8 cellular contexts compared by ENCODE assay signal in the genomic region with DNA sequence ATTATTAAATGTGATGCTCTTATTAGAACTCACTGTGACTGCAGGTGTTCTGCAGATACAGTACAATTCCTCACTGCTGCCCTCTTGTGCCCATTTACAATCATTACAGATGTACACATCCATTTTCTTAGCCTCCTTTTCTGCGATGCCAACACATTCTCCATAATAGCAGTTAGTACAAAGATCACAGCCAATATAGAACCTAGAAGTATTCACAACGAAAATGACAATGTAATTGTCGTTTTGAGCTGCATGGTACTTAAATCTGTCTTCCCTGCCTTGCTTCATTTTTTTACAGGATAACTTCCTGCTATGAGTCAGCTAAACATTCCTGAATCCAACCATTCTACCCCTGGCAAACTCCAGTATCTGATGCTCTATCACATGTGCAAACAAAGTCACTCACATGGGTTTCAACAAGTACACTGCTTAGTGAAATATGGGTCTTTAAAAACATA. TPM values are rescaled to one million over a fixed set of nuclear protein-coding genes. Genes with fewer than 3 reads are reported as not detected.
DNase-seq lines count a peak whose midpoint lies in the region; ATAC-seq and TF ChIP-seq lines count a peak whose summit lies in the region.
"Not testable (repeated sequence)": the region's sequence is repeated elsewhere in the genome, so short reads cannot be mapped to it uniquely, and the experiment has no call there.

No MANE protein-coding gene starts in this region.

- CTCF ChIA-PET in CD8-positive, alpha-beta memory T cell (lab: Charles Lee) = interaction anchor here (0.7 to 3.7 kb wide), 5 partner anchors 9 to 286 kb away, joined by 3 to 11 read pairs (median 3); no protein-coding TSS in a partner anchor

- not testable (repeated sequence) for H3K4me1 ChIP-seq in CD8-positive, alpha-beta memory T cell (ENCODE audit: insufficient read depth, low read length)

- H3K27ac Mint-ChIP-seq in CD8-positive, alpha-beta memory T cell = peak overlapping the region in 3 of 8 donors; percentile 1 to 37 (median 1)

- H3K27ac ChIP-seq in CD8-positive, alpha-beta memory T cell (ENCODE audit: low read depth, low read length) = not testable (repeated sequence)

- H3K36me3 ChIP-seq in CD8-positive, alpha-beta memory T cell (ENCODE audit: insufficient read depth, low read length) = not testable (repeated sequence)

- peak; percentile 49 to 74 (median 60) for DNase-seq in CD8-positive, alpha-beta memory T cell
- DNase-seq in NCI-H2196 treated with DMSO at 0.1 percent for 48 hours (lab: John Stamatoyannopoulos, UW; ENCODE audit: unreplicated experiment) = peak; percentile 92
- DNase-seq in SW 1271 (lab: John Stamatoyannopoulos, UW) = peak; percentile 77 to 94
- peak; percentile 49 for DNase-seq in activated naive CD4-positive, alpha-beta T cell treated with anti-CD3 and anti-CD28 coated beads, Interleukin-2, amount 50 U/mL, for 16 hours
- peak; percentile 73 for DNase-seq in fibroblast of pulmonary artery (ENCODE audit: low read depth)
- peak; percentile 86 for DNase-seq in mucosa of gallbladder (ENCODE audit: low spot score)
- DNase-seq in stimulated activated CD4-positive, alpha-beta T cell treated with anti-CD3 and anti-CD28 coated beads, TNF-alpha, amount 100 ng/mL, for 48 hours (ENCODE audit: low read depth in 3 of 3) = peak in 2 of 3 donors; percentile 58 to 67

- H3K4me3 Mint-ChIP-seq in CD8-positive, alpha-beta memory T cell = not testable (repeated sequence)

- H3K27me3 ChIP-seq in CD8-positive, alpha-beta memory T cell (ENCODE audit: insufficient read depth, low read length, poor library complexity, severe bottlenecking) = not testable (repeated sequence)

- H3K36me3 Mint-ChIP-seq in CD8-positive, alpha-beta memory T cell = not testable (repeated sequence)

- not testable (repeated sequence) for H3K9me3 ChIP-seq in CD8-positive, alpha-beta memory T cell (ENCODE audit: low read length)

- not testable (repeated sequence) for H3K27me3 Mint-ChIP-seq in CD8-positive, alpha-beta memory T cell

- H3K4me3 ChIP-seq in CD8-positive, alpha-beta memory T cell (ENCODE audit: low read length); fibroblast of pulmonary artery (replicated peaks; ENCODE audit: low read depth, low read length): not testable (repeated sequence)

- ATAC-seq in HG02970 (IDR thresholded peaks at IDR 0.05; ENCODE audit: low FRiP score, unreplicated experiment) = peak; percentile 58

- peak; percentile 55 for TF ChIP-seq CTCF in fibroblast of pulmonary artery (IDR thresholded peaks at IDR 0.05; ENCODE audit: low read length, missing control alignments)

- peaks cover 1 to 29% (median 12%) of the 10 kb centered on the region in 3 donors for H3K4me1 Mint-ChIP-seq in CD8-positive, alpha-beta memory T cell

- POLR2A ChIA-PET in CD8-positive, alpha-beta memory T cell (lab: Charles Lee) = not testable (repeated sequence)

- not testable (repeated sequence) for H3K9me3 Mint-ChIP-seq in CD8-positive, alpha-beta memory T cell

RNA-seq across cellular contexts. Expression of gene LRRC37A, which starts 8.1 kb away (rescaled TPM):
- 1 to 10 TPM; 2.4 to 2.5 TPM for total RNA-seq in CD8-positive, alpha-beta memory T cell
- polyA plus RNA-seq in CD8-positive, alpha-beta memory T cell = 1.1 TPM
- 2.6 TPM for total RNA-seq in mucosa of gallbladder
